8 cellular contexts compared by ENCODE assay signal in the genomic region with DNA sequence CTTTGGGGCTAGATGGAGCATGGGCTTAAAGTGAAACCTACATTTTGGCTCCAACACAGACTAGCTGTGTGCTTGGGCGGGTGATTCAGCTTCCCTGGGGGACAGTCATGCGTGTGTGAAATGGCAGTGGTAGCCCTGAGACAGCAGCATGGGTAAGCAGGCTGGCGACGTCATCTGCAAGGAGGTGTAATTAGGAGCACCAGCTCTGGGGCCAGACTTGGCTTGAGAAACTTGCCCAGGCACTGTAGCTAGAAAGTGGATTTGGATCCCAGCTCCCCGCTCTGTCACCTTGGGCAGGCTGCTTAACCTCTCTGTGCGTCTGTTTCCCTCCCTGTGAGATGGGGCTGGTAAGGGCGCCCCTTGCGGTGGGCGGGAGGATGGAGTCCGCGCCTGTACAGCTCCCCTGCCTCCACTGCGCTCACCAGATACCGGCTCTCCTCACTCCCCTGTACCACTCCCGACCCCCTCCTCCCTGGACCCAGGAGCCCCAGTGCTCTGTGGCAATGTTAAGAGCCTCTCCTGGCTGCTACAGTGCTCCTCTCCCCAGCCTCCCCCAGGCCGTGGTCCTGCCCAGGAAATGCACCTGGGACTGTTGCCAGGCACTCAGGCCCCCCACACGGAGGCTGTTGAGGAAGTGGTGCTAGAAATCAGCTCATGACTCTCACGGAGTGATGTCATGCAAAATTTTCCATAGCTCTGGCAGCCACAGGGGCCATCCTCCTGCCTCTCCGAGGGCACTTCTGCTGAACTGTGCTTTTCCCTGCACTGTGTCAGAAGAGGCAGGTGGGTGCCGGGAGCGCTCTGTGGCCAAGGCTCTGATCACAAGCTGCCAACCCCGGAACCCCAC. TPM values are rescaled to one million over a fixed set of nuclear protein-coding genes. Genes with fewer than 3 reads are reported as not detected.
DNase-seq lines count a peak whose midpoint lies in the region; ATAC-seq, FAIRE-seq and TF ChIP-seq lines count a peak whose summit lies in the region.

No MANE protein-coding gene starts in this region.

- CTCF ChIA-PET in A549 (lab: Yijun Ruan, JAX) = interaction anchor here (0.6 to 6.5 kb wide), 27 partner anchors 8 to 711 kb away, joined by 3 to 54 read pairs (median 6); no protein-coding TSS in a partner anchor

- peak; percentile 78 to 93 for DNase-seq in A549 (ENCODE audit: low read depth in 1 of 2, low spot score in 1 of 2)
- peak; percentile 79 for DNase-seq in NCI-H446 treated with DMSO at 0.1 percent for 48 hours (lab: John Stamatoyannopoulos, UW)
- DNase-seq in activated CD4-positive, alpha-beta T cell treated with anti-CD3 and anti-CD28 coated beads, Interleukin-2, amount 50 U/mL, for 4 hours = peak; percentile 75 to 83
- peak; percentile 99 for DNase-seq in dermis blood vessel endothelial cell
- peak; percentile 47 for DNase-seq in midbrain (lab: John Stamatoyannopoulos, UW)
- peak; percentile 60 to 75 for DNase-seq in stimulated activated CD8-positive, alpha-beta memory T cell treated with anti-CD3 and anti-CD28 coated beads, Interleukin-4, amount 100 ng/mL, for 4 hours (ENCODE audit: low read depth in 2 of 2, low spot score in 1 of 2)

- peaks cover 67% of the 10 kb centered on the region for H3K4me1 ChIP-seq in A549

- H3K27ac ChIP-seq in A549 = peak overlapping the region; percentile 87 to 94

- no peaks in the 10 kb centered on the region for H3K9me3 ChIP-seq in A549

- 2% methylated on average over 9 of the region's 21 CpGs for WGBS in A549 (ENCODE audit: missing lambda C conversion rate)

- no peak overlapping the region for H3K4me3 ChIP-seq in A549

- H3K4me2 ChIP-seq in A549 = peak overlapping the region; percentile 62

- peak; percentile 87 to 90 for ATAC-seq in A549
- peak; percentile 85 for ATAC-seq in GM18868 (IDR thresholded peaks at IDR 0.05; ENCODE audit: unreplicated experiment)
- peak; percentile 63 for ATAC-seq in HG03097 (IDR thresholded peaks at IDR 0.05; ENCODE audit: low FRiP score, unreplicated experiment)

- peak; percentile 53 for TF ChIP-seq CTCF in A549 (IDR thresholded peaks at IDR 0.05)

- no peak for FAIRE-seq in A549 (lab: Jason Lieb, UNC)

- TF ChIP-seq RAD21 in A549 (conservative IDR thresholded peaks at IDR 0.05 in 1 of 2, IDR thresholded peaks at IDR 0.05 in 1 of 2) = peak; percentile 32 to 49; a peak in 4 of 5 replicates

- TF ChIP-seq EP300 in A549 (IDR thresholded peaks at IDR 0.05) = peak; percentile 68 to 77; a peak in 2 of 5 replicates

- POLR2A ChIA-PET in A549 (lab: Yijun Ruan, JAX) = interaction anchor here (1.0 to 1.8 kb wide), 6 partner anchors 12 to 46 kb away, joined by 3 to 8 read pairs (median 4); no protein-coding TSS in a partner anchor

- TF ChIP-seq POLR2A in A549 (IDR thresholded peaks at IDR 0.05; ENCODE audit: low read length) = no peak

TF ChIP-seq in A549, 52 proteins besides CTCF, POLR2A, EP300 and RAD21 (continues in another document):
- TF ChIP-seq CBX8 (IDR thresholded peaks at IDR 0.05) = no peak
- TF ChIP-seq FOSB (CRISPR knock-in tag; IDR thresholded peaks at IDR 0.05) = no peak
- no peak; the same call in 1 of the 2 replicates for TF ChIP-seq RARB (CRISPR knock-in tag; IDR thresholded peaks at IDR 0.05)
- no peak for TF ChIP-seq POLR2AphosphoS2 (conservative IDR thresholded peaks at IDR 0.05; ENCODE audit: low read length)
- no peak for TF ChIP-seq PHF8 (IDR thresholded peaks at IDR 0.05; ENCODE audit: borderline replicate concordance, low read depth)
- TF ChIP-seq RNF2 (IDR thresholded peaks at IDR 0.05; ENCODE audit: borderline replicate concordance, low read depth) = no peak
- TF ChIP-seq HOXB5 (CRISPR knock-in tag; IDR thresholded peaks at IDR 0.05) = no peak
- TF ChIP-seq, protein P1, sequence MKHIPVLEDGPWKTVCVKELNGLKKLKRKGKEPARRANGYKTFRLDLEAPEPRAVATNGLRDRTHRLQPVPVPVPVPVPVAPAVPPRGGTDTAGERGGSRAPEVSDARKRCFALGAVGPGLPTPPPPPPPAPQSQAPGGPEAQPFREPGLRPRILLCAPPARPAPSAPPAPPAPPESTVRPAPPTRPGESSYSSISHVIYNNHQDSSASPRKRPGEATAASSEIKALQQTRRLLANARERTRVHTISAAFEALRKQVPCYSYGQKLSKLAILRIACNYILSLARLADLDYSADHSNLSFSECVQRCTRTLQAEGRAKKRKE (CRISPR knock-in tag; IDR thresholded peaks at IDR 0.05; ENCODE audit: low read depth) = no peak
- TF ChIP-seq ESRRA (IDR thresholded peaks at IDR 0.05; ENCODE audit: borderline replicate concordance, low read length) = no peak
- TF ChIP-seq ZSCAN20 (CRISPR knock-in tag; IDR thresholded peaks at IDR 0.05) = no peak
- no peak for TF ChIP-seq CHD2 (IDR thresholded peaks at IDR 0.05; ENCODE audit: low read length, partially characterized antibody)
- TF ChIP-seq, protein P2, sequence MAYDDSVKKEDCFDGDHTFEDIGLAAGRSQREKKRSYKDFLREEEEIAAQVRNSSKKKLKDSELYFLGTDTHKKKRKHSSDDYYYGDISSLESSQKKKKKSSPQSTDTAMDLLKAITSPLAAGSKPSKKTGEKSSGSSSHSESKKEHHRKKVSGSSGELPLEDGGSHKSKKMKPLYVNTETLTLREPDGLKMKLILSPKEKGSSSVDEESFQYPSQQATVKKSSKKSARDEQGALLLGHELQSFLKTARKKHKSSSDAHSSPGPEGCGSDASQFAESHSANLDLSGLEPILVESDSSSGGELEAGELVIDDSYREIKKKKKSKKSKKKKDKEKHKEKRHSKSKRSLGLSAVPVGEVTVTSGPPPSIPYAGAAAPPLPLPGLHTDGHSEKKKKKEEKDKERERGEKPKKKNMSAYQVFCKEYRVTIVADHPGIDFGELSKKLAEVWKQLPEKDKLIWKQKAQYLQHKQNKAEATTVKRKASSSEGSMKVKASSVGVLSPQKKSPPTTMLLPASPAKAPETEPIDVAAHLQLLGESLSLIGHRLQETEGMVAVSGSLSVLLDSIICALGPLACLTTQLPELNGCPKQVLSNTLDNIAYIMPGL (CRISPR knock-in tag; IDR thresholded peaks at IDR 0.05; ENCODE audit: borderline replicate concordance) = no peak
- TF ChIP-seq CBX2 (IDR thresholded peaks at IDR 0.05; ENCODE audit: borderline replicate concordance, low read depth) = no peak
- TF ChIP-seq, protein P3, sequence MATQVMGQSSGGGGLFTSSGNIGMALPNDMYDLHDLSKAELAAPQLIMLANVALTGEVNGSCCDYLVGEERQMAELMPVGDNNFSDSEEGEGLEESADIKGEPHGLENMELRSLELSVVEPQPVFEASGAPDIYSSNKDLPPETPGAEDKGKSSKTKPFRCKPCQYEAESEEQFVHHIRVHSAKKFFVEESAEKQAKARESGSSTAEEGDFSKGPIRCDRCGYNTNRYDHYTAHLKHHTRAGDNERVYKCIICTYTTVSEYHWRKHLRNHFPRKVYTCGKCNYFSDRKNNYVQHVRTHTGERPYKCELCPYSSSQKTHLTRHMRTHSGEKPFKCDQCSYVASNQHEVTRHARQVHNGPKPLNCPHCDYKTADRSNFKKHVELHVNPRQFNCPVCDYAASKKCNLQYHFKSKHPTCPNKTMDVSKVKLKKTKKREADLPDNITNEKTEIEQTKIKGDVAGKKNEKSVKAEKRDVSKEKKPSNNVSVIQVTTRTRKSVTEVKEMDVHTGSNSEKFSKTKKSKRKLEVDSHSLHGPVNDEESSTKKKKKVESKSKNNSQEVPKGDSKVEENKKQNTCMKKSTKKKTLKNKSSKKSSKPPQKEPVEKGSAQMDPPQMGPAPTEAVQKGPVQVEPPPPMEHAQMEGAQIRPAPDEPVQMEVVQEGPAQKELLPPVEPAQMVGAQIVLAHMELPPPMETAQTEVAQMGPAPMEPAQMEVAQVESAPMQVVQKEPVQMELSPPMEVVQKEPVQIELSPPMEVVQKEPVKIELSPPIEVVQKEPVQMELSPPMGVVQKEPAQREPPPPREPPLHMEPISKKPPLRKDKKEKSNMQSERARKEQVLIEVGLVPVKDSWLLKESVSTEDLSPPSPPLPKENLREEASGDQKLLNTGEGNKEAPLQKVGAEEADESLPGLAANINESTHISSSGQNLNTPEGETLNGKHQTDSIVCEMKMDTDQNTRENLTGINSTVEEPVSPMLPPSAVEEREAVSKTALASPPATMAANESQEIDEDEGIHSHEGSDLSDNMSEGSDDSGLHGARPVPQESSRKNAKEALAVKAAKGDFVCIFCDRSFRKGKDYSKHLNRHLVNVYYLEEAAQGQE (IDR thresholded peaks at IDR 0.05) = no peak
- TF ChIP-seq MAFK (IDR thresholded peaks at IDR 0.05; ENCODE audit: partially characterized antibody) = peak; percentile 74
- TF ChIP-seq NR3C1 (IDR thresholded peaks at IDR 0.05) = no peak
- TF ChIP-seq FOXS1 (CRISPR knock-in tag; IDR thresholded peaks at IDR 0.05) = no peak
- TF ChIP-seq, protein P4, sequence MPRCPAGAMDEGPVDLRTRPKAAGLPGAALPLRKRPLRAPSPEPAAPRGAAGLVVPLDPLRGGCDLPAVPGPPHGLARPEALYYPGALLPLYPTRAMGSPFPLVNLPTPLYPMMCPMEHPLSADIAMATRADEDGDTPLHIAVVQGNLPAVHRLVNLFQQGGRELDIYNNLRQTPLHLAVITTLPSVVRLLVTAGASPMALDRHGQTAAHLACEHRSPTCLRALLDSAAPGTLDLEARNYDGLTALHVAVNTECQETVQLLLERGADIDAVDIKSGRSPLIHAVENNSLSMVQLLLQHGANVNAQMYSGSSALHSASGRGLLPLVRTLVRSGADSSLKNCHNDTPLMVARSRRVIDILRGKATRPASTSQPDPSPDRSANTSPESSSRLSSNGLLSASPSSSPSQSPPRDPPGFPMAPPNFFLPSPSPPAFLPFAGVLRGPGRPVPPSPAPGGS (IDR thresholded peaks at IDR 0.05) = no peak
- TF ChIP-seq SREBF2 (IDR thresholded peaks at IDR 0.05) = no peak
- TF ChIP-seq JUN (IDR thresholded peaks at IDR 0.05) = peak; percentile 62 to 82; a peak in 4 of 5 replicates
- TF ChIP-seq, protein P5, sequence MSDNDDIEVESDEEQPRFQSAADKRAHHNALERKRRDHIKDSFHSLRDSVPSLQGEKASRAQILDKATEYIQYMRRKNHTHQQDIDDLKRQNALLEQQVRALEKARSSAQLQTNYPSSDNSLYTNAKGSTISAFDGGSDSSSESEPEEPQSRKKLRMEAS (IDR thresholded peaks at IDR 0.05) = peak; percentile 74
- no peak for TF ChIP-seq EHMT2 (IDR thresholded peaks at IDR 0.05; ENCODE audit: low read depth)
- no peak for TF ChIP-seq MYC (IDR thresholded peaks at IDR 0.05; ENCODE audit: borderline replicate concordance, low read length)
- TF ChIP-seq CHD4 (IDR thresholded peaks at IDR 0.05; ENCODE audit: borderline replicate concordance) = no peak

RNA-seq across cellular contexts. Expression of a gene that starts 44.6 kb away (rescaled TPM):
- 22.3 and 24.7 TPM in 2 replicates for polyA plus RNA-seq in A549 (2011; rRNA removed)
- polyA plus RNA-seq in A549 (2012; cell fraction: cytosol; rRNA removed) = 28.9 and 30.2 TPM in 2 replicates
- 21.6 and 25.1 TPM in 2 replicates for polyA plus RNA-seq in A549 (2012; cell fraction: nucleus; rRNA removed)
- polyA plus RNA-seq in A549 (2017; fragmentation: RNase III; extraction: RNeasy Plus Mini Kit Qiagen cat#74134 plus additional on column Dnase treatment) = 26.5 to 28.5 TPM (median 26.7 TPM) in 3 replicates
- polyA minus RNA-seq in A549 (2011; rRNA and poly(A)+ RNA removed) = 31.0 and 31.9 TPM in 2 replicates
- total RNA-seq in dermis blood vessel endothelial cell = 29.6 and 34.7 TPM in 2 replicates

Comparison
In these comparisons a context has a peak if more than half of its experiments do, and no peak if none do; other contexts are left out.
1. DNase-seq: peak in every context shown above with its lines; median percentile 99 in dermis blood vessel endothelial cell; 86 in A549; 79 in NCI-H446 treated with DMSO at 0.1 percent for 48 hours; 79 in activated CD4-positive, alpha-beta T cell treated with anti-CD3 and anti-CD28 coated beads, Interleukin-2, amount 50 U/mL, for 4 hours; 68 in stimulated activated CD8-positive, alpha-beta memory T cell treated with anti-CD3 and anti-CD28 coated beads, Interleukin-4, amount 100 ng/mL, for 4 hours; 47 in midbrain.